28 cellular contexts compared by ENCODE assay signal in the genomic region with DNA sequence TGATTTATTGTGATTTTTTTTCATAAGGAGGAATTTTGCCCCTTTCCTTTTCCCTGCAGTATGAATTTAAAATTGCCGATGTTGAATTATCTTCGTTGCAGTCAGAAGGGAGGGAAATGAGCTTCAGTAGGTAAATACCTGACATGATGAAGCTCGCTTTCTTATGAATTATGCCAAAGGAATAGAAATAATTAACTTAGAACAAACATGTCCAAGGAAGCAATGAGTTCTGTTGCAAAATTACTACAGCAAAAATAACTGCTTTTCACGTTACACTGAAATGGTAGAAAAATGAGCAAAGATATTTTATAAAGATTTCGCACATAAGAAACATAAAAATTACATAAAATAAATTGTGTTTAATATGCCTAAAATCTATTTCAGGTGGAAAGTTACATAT.
"Had no signal": no experiment of that assay in that cellular context is flagged by ENCODE, and none has a peak within 500 bp of the region (broad histone marks: within the 10 kb centered on the region; RNA-seq: fewer than 3 reads in every experiment).

No MANE protein-coding gene starts in this region.

- ATAC-seq: natural killer cell; psoas muscle; right cardiac atrium; sciatic nerve; stimulated activated memory B cell treated with anti-CD40 and anti-IgM and Interleukin-4, amounts not matched to agents 10 μg/mL and 1 μg/mL and 100 μg/mL, for 72 hours; stimulated activated naive CD8-positive, alpha-beta T cell treated with anti-CD3 and anti-CD28 coated beads, Interleukin-15, amount 100 ng/mL, for 72 hours; stimulated activated naive CD8-positive, alpha-beta T cell treated with anti-CD3 and anti-CD28 coated beads, Interleukin-15, Interleukin-2, amounts not matched to agents 100 U/mL and 50 U/mL, for 24 hours; upper lobe of right lung had no signal

- H3K9ac ChIP-seq: neural progenitor cell, parathyroid adenoma had no signal

- DNase-seq: natural killer cell; occipital lobe; ovary; posterior cingulate gyrus; psoas muscle; right cardiac atrium; spleen; stimulated activated CD4-positive, alpha-beta T cell treated with anti-CD3 and anti-CD28 coated beads, Interleukin-12 subunit alpha, Interleukin-12 subunit beta, amount 100 ng/mL, for 4 hours; stimulated activated CD4-positive, alpha-beta T cell treated with anti-CD3 and anti-CD28 coated beads, Interleukin-1b, Interleukin-23, amount 100 ng/mL, for 48 hours; stimulated activated CD4-positive, alpha-beta T cell treated with anti-CD3 and anti-CD28 coated beads, Interleukin-4, amount 100 ng/mL, for 1 hour; stimulated activated CD4-positive, alpha-beta T cell treated with anti-CD3 and anti-CD28 coated beads, Interleukin-4, amount 100 ng/mL, for 4 hours; stimulated activated CD8-positive, alpha-beta memory T cell treated with anti-CD3 and anti-CD28 coated beads, Interleukin-4, amount 100 ng/mL, for 48 hours; stimulated activated naive CD4-positive, alpha-beta T cell; stimulated activated naive CD8-positive, alpha-beta T cell treated with anti-CD3 and anti-CD28 coated beads, Interleukin-15, amount 100 ng/mL, for 72 hours; stimulated activated naive CD8-positive, alpha-beta T cell treated with anti-CD3 and anti-CD28 coated beads, Interleukin-15, Interleukin-2, amounts not matched to agents 100 U/mL and 50 U/mL, for 24 hours; substantia nigra; testis; tibial artery; transverse colon; upper lobe of right lung; uterus had no signal

- H3K4me1 ChIP-seq: neural progenitor cell, parathyroid adenoma, psoas muscle, spleen, suprapubic skin, testis, tibial artery, transverse colon, upper lobe of right lung, uterus had no signal

- H3K4me3 ChIP-seq: neural progenitor cell, ovary, psoas muscle, skin epidermis, smooth muscle cell, spleen, suprapubic skin, testis, tibial artery, transverse colon, upper lobe of right lung, uterus had no signal

- H3K27ac ChIP-seq: neural progenitor cell, ovary, parathyroid adenoma, psoas muscle, skin epidermis, spleen, suprapubic skin, testis, tibial artery, transverse colon, upper lobe of right lung, uterus had no signal

- H3K27me3 ChIP-seq: neural progenitor cell, ovary, spleen, suprapubic skin, testis, tibial artery, transverse colon, upper lobe of right lung, uterus had no signal

- H3K9me3 ChIP-seq: ovary, suprapubic skin, testis, tibial artery, transverse colon, upper lobe of right lung, uterus had no signal

- H3K36me3 ChIP-seq: neural progenitor cell, ovary, spleen, suprapubic skin, tibial artery, transverse colon, upper lobe of right lung, uterus had no signal
